In genomic region chr1:15937706-15938168, GRCh38 we compare ENCODE assay signal across 1 cellular context.
TF ChIP-seq lines count a peak whose summit lies in the region.

No MANE protein-coding gene starts in this region.

TF ChIP-seq in H1, 55 proteins besides CTCF, POLR2A, EP300 and RAD21 (continued from another document):
- TF ChIP-seq E2F6 (IDR thresholded peaks at IDR 0.05) = no peak
